Comparison of ENCODE assay signal across 8 cellular contexts in genomic region chr12:53493610-53494391, GRCh38. TPM values are rescaled to one million over a fixed set of nuclear protein-coding genes. Genes with fewer than 3 reads are reported as not detected.
DNase-seq lines count a peak whose midpoint lies in the region; ATAC-seq and TF ChIP-seq lines count a peak whose summit lies in the region.

No MANE protein-coding gene starts in this region.

- H3K27me3 ChIP-seq in BLaER1 treated with 17β-estradiol and CSF1 and Interleukin-3, amounts not matched to agents 10 nM and 100 nM = no peaks in the 10 kb centered on the region
- no peaks in the 10 kb centered on the region for H3K27me3 ChIP-seq in KMS-11 (ENCODE audit: insufficient read depth, low read depth)
- H3K27me3 ChIP-seq in naive thymus-derived CD4-positive, alpha-beta T cell (ENCODE audit: control insufficient read depth in 2 of 2, insufficient read depth in 2 of 2, low read length in 2 of 2) = no peaks in the 10 kb centered on the region

- peak overlapping the region; percentile 64 to 84 (median 77); a peak in 21 of 22 replicates for H3K27ac ChIP-seq in BLaER1 treated with 17β-estradiol and CSF1 and Interleukin-3, amounts not matched to agents 10 nM and 100 nM
- peak overlapping the region; percentile 50 for H3K27ac ChIP-seq in KMS-11
- H3K27ac ChIP-seq in naive thymus-derived CD4-positive, alpha-beta T cell (ENCODE audit: low read depth, low read length) = peak overlapping the region; percentile 87

- 0 out of 22 replicates have a peak, but pooled peaks cover 0 to 13% (median 0%) of the 10 kb centered on the region in 11 experiments for H3K36me3 ChIP-seq in BLaER1 treated with 17β-estradiol and CSF1 and Interleukin-3, amounts not matched to agents 10 nM and 100 nM
- no peaks in the 10 kb centered on the region for H3K36me3 ChIP-seq in KMS-11 (ENCODE audit: insufficient read depth)
- no peaks in the 10 kb centered on the region for H3K36me3 ChIP-seq in naive thymus-derived CD4-positive, alpha-beta T cell (ENCODE audit: control insufficient read depth in 2 of 3, insufficient read depth in 3 of 3, low read length in 3 of 3)

- H3K9ac ChIP-seq in BLaER1 treated with 17β-estradiol and CSF1 and Interleukin-3, amounts not matched to agents 10 nM and 100 nM = peak overlapping the region; percentile 58 to 80 (median 76)
- H3K9ac ChIP-seq in KMS-11 = peak overlapping the region; percentile 54; the same call in 1 of the 2 replicates

- H3K9me3 Mint-ChIP-seq in naive thymus-derived CD4-positive, alpha-beta T cell = peaks cover 0 to 2% (median 0%) of the 10 kb centered on the region in 11 donors

- ATAC-seq in naive thymus-derived CD4-positive, alpha-beta T cell = no peak
- ATAC-seq in HG02970 (IDR thresholded peaks at IDR 0.05; ENCODE audit: low FRiP score, unreplicated experiment) = no peak
- ATAC-seq in HG02884 (IDR thresholded peaks at IDR 0.05; ENCODE audit: unreplicated experiment) = no peak
- ATAC-seq in GM21381 (IDR thresholded peaks at IDR 0.05; ENCODE audit: unreplicated experiment) = no peak

- TF ChIP-seq CTCF in KMS-11 (conservative IDR thresholded peaks at IDR 0.05; ENCODE audit: low read depth, low read length) (no peak), choroid plexus epithelial cell (conservative IDR thresholded peaks at IDR 0.05; ENCODE audit: low read depth, low read length) (no peak)

- H3K4me3 Mint-ChIP-seq in naive thymus-derived CD4-positive, alpha-beta T cell = peak overlapping the region; percentile 89 to 98 (median 92)

- H3K27me3 Mint-ChIP-seq in naive thymus-derived CD4-positive, alpha-beta T cell = no peaks in the 10 kb centered on the region

- DNase-seq in choroid plexus epithelial cell (ENCODE audit: low read depth) = no peak
- DNase-seq in naive thymus-derived CD4-positive, alpha-beta T cell = no peak
- no peak for DNase-seq in ecto neural progenitor cell (ENCODE audit: low spot score)

- peak overlapping the region; percentile 83 to 98 (median 95) for H3K27ac Mint-ChIP-seq in naive thymus-derived CD4-positive, alpha-beta T cell

- intact Hi-C loops in naive thymus-derived CD4-positive, alpha-beta T cell (cut with micrococcal nuclease) = loop anchor here (1.0 to 2.0 kb wide), 4 partner anchors 8 to 113 kb away; partner anchors contain the start of genes PCBP2 (in 2 of the 2), SP1 (in 2 of the 2) and TARBP2 (in 2 of the 2)

- H3K4me1 Mint-ChIP-seq in naive thymus-derived CD4-positive, alpha-beta T cell = peaks cover 19 to 58% (median 47%) of the 10 kb centered on the region in 7 donors

- H4K20me1 ChIP-seq in BLaER1 treated with 17β-estradiol and CSF1 and Interleukin-3, amounts not matched to agents 10 nM and 100 nM = peaks cover 0 to 14% (median 0%) of the 10 kb centered on the region in 11 experiments; a peak in 4 of 22 replicates
- H4K20me1 ChIP-seq in KMS-11 (ENCODE audit: insufficient read depth) = no peaks in the 10 kb centered on the region

- CTCF ChIA-PET in naive thymus-derived CD4-positive, alpha-beta T cell (lab: Charles Lee) = interaction anchor here (0.5 to 1.1 kb wide), 5 partner anchors 10 to 139 kb away, joined by 3 to 5 read pairs (median 3); no protein-coding TSS in a partner anchor

- peak overlapping the region; percentile 90 for H2AFZ ChIP-seq in KMS-11 (ENCODE audit: low read depth)

- H3K9me3 ChIP-seq in BLaER1 treated with 17β-estradiol and CSF1 and Interleukin-3, amounts not matched to agents 10 nM and 100 nM (replicated peaks in 1 of 11) = no peaks in the 10 kb centered on the region
- no peaks in the 10 kb centered on the region for H3K9me3 ChIP-seq in naive thymus-derived CD4-positive, alpha-beta T cell (ENCODE audit: control insufficient read depth in 2 of 3, low read length in 3 of 3)

- H3K79me2 ChIP-seq in KMS-11 (ENCODE audit: insufficient read depth, low read depth) = no peaks in the 10 kb centered on the region

- H3K4me2 ChIP-seq in BLaER1 treated with 17β-estradiol and CSF1 and Interleukin-3, amounts not matched to agents 10 nM and 100 nM = peak overlapping the region; percentile 77 to 97 (median 90)
- H3K4me2 ChIP-seq in KMS-11 = peak overlapping the region; percentile 98

- POLR2A ChIA-PET in naive thymus-derived CD4-positive, alpha-beta T cell (lab: Charles Lee) = interaction anchor here (0.6 to 5.1 kb wide), 10 partner anchors 7 to 199 kb away, joined by 3 to 31 read pairs (median 4); partner anchors contain the start of genes NPFF, PFDN5, SP1 and TARBP2

- peaks cover 65 to 83% (median 76%) of the 10 kb centered on the region in 10 experiments for H3K4me1 ChIP-seq in BLaER1 treated with 17β-estradiol and CSF1 and Interleukin-3, amounts not matched to agents 10 nM and 100 nM
- H3K4me1 ChIP-seq in KMS-11 (ENCODE audit: low read depth, poor library complexity, severe bottlenecking) = peaks cover 40% of the 10 kb centered on the region
- H3K4me1 ChIP-seq in naive thymus-derived CD4-positive, alpha-beta T cell (ENCODE audit: control insufficient read depth in 2 of 2, insufficient read depth in 2 of 2, low read length in 2 of 2) = peaks cover 19 to 23% of the 10 kb centered on the region in 2 donors

- H3K4me3 ChIP-seq in BLaER1 treated with 17β-estradiol and CSF1 and Interleukin-3, amounts not matched to agents 10 nM and 100 nM = peak overlapping the region; percentile 54 to 69 (median 62)
- H3K4me3 ChIP-seq in KMS-11 (IDR thresholded peaks at IDR 0.05; ENCODE audit: insufficient read depth, low read depth, low read length) = peak overlapping the region; percentile 64
- peak overlapping the region; percentile 65 for H3K4me3 ChIP-seq in choroid plexus epithelial cell (ENCODE audit: low read depth, low read length)
- peak overlapping the region; percentile 82 for H3K4me3 ChIP-seq in naive thymus-derived CD4-positive, alpha-beta T cell (ENCODE audit: low read length)

- H3K36me3 Mint-ChIP-seq in naive thymus-derived CD4-positive, alpha-beta T cell = peaks cover 0 to 5% (median 0%) of the 10 kb centered on the region in 5 donors

RNA-seq across cellular contexts. Expression of gene MAP3K12, which starts 5.5 kb away (rescaled TPM):
- total RNA-seq in naive thymus-derived CD4-positive, alpha-beta T cell = 10 to 100 TPM; 21.8 to 29.7 (median 23.0) TPM
- polyA plus RNA-seq in naive thymus-derived CD4-positive, alpha-beta T cell = 1 to 10 TPM; 4.9 to 6.6 TPM

RNA-seq across cellular contexts. Expression of gene TARBP2, which starts 7.3 kb away (rescaled TPM):
- total RNA-seq in naive thymus-derived CD4-positive, alpha-beta T cell = 10 to 100 TPM; 25.1 to 45.2 (median 40.7) TPM
- polyA plus RNA-seq in naive thymus-derived CD4-positive, alpha-beta T cell = 10 to 100 TPM; 30.9 to 34.2 TPM

RNA-seq across cellular contexts. Expression of gene NPFF, which starts 13.5 kb away (rescaled TPM):
- not detected for total RNA-seq in naive thymus-derived CD4-positive, alpha-beta T cell
- polyA plus RNA-seq in naive thymus-derived CD4-positive, alpha-beta T cell = not detected

RNA-seq across cellular contexts. Expression of gene PCBP2, which starts 41.9 kb away (rescaled TPM):
- total RNA-seq in naive thymus-derived CD4-positive, alpha-beta T cell = 1,000 to 10,000 TPM in 2 of 5 experiments, 100 to 1,000 TPM in 3; 737 to 1,110 (median 928) TPM
- polyA plus RNA-seq in naive thymus-derived CD4-positive, alpha-beta T cell = 100 to 1,000 TPM; 148 to 158 TPM

RNA-seq across cellular contexts. Expression of gene PRR13, which starts 52.3 kb away (rescaled TPM):
- 100 to 1,000 TPM; 147 to 215 (median 201) TPM for total RNA-seq in naive thymus-derived CD4-positive, alpha-beta T cell
- polyA plus RNA-seq in naive thymus-derived CD4-positive, alpha-beta T cell = 100 to 1,000 TPM; 493 to 529 TPM
